Comparison of ENCODE assay signal across 1 cellular context in the genomic region with DNA sequence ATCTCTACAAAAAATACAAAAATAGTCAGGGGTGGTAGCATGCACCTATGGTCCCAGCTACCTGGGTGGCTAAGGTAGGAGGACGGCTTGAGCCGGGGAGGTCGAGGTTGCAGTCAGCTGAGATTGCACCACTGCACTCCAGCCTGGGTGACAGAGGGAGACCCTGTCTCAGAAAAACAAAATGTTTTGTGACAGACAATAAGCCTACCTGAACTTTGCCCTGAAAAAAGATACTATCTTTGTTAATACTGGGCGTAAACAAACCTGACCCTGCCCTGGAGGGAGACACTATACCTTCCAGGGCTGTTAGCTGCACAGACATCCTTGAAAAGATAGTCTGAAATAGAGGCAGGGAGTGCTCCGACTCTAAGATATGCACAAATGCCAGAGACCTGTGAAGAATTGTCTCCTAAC.
TF ChIP-seq lines count a peak whose summit lies in the region.

No MANE protein-coding gene starts in this region.

TF ChIP-seq in HepG2, 621 proteins besides CTCF, POLR2A, EP300 and RAD21 (continued from another document and continues in another):
- TF ChIP-seq TBL1XR1 (IDR thresholded peaks at IDR 0.05; ENCODE audit: borderline replicate concordance, low read length, partially characterized antibody) = no peak
- no peak for TF ChIP-seq NFAT5 (CRISPR knock-in tag; IDR thresholded peaks at IDR 0.05)
- TF ChIP-seq ZC3H13 (CRISPR knock-in tag; IDR thresholded peaks at IDR 0.05) = no peak
- no peak for TF ChIP-seq CCAR2 (optimal IDR thresholded peaks at IDR 0.05; ENCODE audit: low read depth, low read length)
- no peak for TF ChIP-seq E2F2 (CRISPR knock-in tag; IDR thresholded peaks at IDR 0.05; ENCODE audit: borderline replicate concordance)
- no peak for TF ChIP-seq ARNTL (CRISPR knock-in tag; IDR thresholded peaks at IDR 0.05)
- TF ChIP-seq, protein P1, sequence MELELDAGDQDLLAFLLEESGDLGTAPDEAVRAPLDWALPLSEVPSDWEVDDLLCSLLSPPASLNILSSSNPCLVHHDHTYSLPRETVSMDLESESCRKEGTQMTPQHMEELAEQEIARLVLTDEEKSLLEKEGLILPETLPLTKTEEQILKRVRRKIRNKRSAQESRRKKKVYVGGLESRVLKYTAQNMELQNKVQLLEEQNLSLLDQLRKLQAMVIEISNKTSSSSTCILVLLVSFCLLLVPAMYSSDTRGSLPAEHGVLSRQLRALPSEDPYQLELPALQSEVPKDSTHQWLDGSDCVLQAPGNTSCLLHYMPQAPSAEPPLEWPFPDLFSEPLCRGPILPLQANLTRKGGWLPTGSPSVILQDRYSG (CRISPR knock-in tag; IDR thresholded peaks at IDR 0.05) = no peak
- TF ChIP-seq NFRKB (IDR thresholded peaks at IDR 0.05) = no peak
- TF ChIP-seq, protein P2, sequence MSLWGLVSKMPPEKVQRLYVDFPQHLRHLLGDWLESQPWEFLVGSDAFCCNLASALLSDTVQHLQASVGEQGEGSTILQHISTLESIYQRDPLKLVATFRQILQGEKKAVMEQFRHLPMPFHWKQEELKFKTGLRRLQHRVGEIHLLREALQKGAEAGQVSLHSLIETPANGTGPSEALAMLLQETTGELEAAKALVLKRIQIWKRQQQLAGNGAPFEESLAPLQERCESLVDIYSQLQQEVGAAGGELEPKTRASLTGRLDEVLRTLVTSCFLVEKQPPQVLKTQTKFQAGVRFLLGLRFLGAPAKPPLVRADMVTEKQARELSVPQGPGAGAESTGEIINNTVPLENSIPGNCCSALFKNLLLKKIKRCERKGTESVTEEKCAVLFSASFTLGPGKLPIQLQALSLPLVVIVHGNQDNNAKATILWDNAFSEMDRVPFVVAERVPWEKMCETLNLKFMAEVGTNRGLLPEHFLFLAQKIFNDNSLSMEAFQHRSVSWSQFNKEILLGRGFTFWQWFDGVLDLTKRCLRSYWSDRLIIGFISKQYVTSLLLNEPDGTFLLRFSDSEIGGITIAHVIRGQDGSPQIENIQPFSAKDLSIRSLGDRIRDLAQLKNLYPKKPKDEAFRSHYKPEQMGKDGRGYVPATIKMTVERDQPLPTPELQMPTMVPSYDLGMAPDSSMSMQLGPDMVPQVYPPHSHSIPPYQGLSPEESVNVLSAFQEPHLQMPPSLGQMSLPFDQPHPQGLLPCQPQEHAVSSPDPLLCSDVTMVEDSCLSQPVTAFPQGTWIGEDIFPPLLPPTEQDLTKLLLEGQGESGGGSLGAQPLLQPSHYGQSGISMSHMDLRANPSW (CRISPR knock-in tag; IDR thresholded peaks at IDR 0.05; ENCODE audit: borderline replicate concordance) = no peak; the same call in 1 of the 2 replicates
- peak; percentile 42; the same call in 1 of the 2 replicates for TF ChIP-seq REPIN1 (CRISPR knock-in tag; IDR thresholded peaks at IDR 0.05; ENCODE audit: borderline replicate concordance, low read depth)
- TF ChIP-seq, protein P3, sequence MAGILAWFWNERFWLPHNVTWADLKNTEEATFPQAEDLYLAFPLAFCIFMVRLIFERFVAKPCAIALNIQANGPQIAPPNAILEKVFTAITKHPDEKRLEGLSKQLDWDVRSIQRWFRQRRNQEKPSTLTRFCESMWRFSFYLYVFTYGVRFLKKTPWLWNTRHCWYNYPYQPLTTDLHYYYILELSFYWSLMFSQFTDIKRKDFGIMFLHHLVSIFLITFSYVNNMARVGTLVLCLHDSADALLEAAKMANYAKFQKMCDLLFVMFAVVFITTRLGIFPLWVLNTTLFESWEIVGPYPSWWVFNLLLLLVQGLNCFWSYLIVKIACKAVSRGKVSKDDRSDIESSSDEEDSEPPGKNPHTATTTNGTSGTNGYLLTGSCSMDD (CRISPR knock-in tag; IDR thresholded peaks at IDR 0.05) = no peak
- peak; percentile 78; the same call in 1 of the 2 replicates for TF ChIP-seq MEF2D (CRISPR knock-in tag; IDR thresholded peaks at IDR 0.05)
- TF ChIP-seq ARNT (IDR thresholded peaks at IDR 0.05) = no peak
- TF ChIP-seq, protein P4, sequence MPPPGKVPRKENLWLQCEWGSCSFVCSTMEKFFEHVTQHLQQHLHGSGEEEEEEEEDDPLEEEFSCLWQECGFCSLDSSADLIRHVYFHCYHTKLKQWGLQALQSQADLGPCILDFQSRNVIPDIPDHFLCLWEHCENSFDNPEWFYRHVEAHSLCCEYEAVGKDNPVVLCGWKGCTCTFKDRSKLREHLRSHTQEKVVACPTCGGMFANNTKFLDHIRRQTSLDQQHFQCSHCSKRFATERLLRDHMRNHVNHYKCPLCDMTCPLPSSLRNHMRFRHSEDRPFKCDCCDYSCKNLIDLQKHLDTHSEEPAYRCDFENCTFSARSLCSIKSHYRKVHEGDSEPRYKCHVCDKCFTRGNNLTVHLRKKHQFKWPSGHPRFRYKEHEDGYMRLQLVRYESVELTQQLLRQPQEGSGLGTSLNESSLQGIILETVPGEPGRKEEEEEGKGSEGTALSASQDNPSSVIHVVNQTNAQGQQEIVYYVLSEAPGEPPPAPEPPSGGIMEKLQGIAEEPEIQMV (CRISPR knock-in tag; IDR thresholded peaks at IDR 0.05; ENCODE audit: low read depth) = no peak
- TF ChIP-seq ZSCAN31 (CRISPR knock-in tag; IDR thresholded peaks at IDR 0.05; ENCODE audit: low read depth) = no peak
- TF ChIP-seq HNRNPUL1 (IDR thresholded peaks at IDR 0.05; ENCODE audit: low read depth, low read length) = no peak
- no peak for TF ChIP-seq NKX3-1 (CRISPR knock-in tag; IDR thresholded peaks at IDR 0.05)
- no peak for TF ChIP-seq DNMT3B (CRISPR knock-in tag; conservative IDR thresholded peaks at IDR 0.05)
- TF ChIP-seq ASH2L (IDR thresholded peaks at IDR 0.05; ENCODE audit: insufficient read length, low read depth, low read length) = no peak
- TF ChIP-seq SMAD3 (CRISPR knock-in tag; IDR thresholded peaks at IDR 0.05) = no peak
- 0 out of 2 replicates have a peak, but pooled peaks have one; percentile 49 for TF ChIP-seq ZNF503 (CRISPR knock-in tag; IDR thresholded peaks at IDR 0.05)
- peak; percentile 93 for TF ChIP-seq NR2F6 (IDR thresholded peaks at IDR 0.05)
- peak; percentile 92 for TF ChIP-seq NR2F6 (CRISPR knock-in tag; IDR thresholded peaks at IDR 0.05)
- 0 out of 2 replicates have a peak, but pooled peaks have one; percentile 53 for TF ChIP-seq IRF2 (CRISPR knock-in tag; IDR thresholded peaks at IDR 0.05)
- TF ChIP-seq TSC22D2 (CRISPR knock-in tag; IDR thresholded peaks at IDR 0.05; ENCODE audit: borderline replicate concordance) = no peak
- peak; percentile 87; the same call in 1 of the 2 replicates for TF ChIP-seq FOXJ3 (CRISPR knock-in tag; IDR thresholded peaks at IDR 0.05; ENCODE audit: borderline replicate concordance)
- TF ChIP-seq FOXC1 (CRISPR knock-in tag; IDR thresholded peaks at IDR 0.05; ENCODE audit: borderline replicate concordance) = no peak
- no peak for TF ChIP-seq CENPX (CRISPR knock-in tag; IDR thresholded peaks at IDR 0.05)
- TF ChIP-seq ELF1 (CRISPR knock-in tag; IDR thresholded peaks at IDR 0.05) = no peak
- TF ChIP-seq EZH2 (conservative IDR thresholded peaks at IDR 0.05; ENCODE audit: low read depth, low read length) = no peak
- no peak for TF ChIP-seq ZNF878 (CRISPR knock-in tag; IDR thresholded peaks at IDR 0.05)
- TF ChIP-seq ZGPAT (CRISPR knock-in tag; IDR thresholded peaks at IDR 0.05) = peak; percentile 75
- no peak for TF ChIP-seq ZFP1 (CRISPR knock-in tag; IDR thresholded peaks at IDR 0.05)
- TF ChIP-seq TAF1 (CRISPR knock-in tag; IDR thresholded peaks at IDR 0.05) = no peak
- no peak for TF ChIP-seq ZNF143 (CRISPR knock-in tag; IDR thresholded peaks at IDR 0.05)
- no peak for TF ChIP-seq MBNL3 (CRISPR knock-in tag; conservative IDR thresholded peaks at IDR 0.05)
- no peak for TF ChIP-seq KLF9 (CRISPR knock-in tag; IDR thresholded peaks at IDR 0.05; ENCODE audit: low read depth)
- no peak for TF ChIP-seq ZFY (CRISPR knock-in tag; IDR thresholded peaks at IDR 0.05)
- no peak for TF ChIP-seq ZNF20 (CRISPR knock-in tag; IDR thresholded peaks at IDR 0.05)
- no peak for TF ChIP-seq HDAC6 (IDR thresholded peaks at IDR 0.05; ENCODE audit: low read depth, low read length)
- no peak for TF ChIP-seq ZNF768 (CRISPR knock-in tag; IDR thresholded peaks at IDR 0.05)
- TF ChIP-seq ZNF788 (CRISPR knock-in tag; IDR thresholded peaks at IDR 0.05; ENCODE audit: borderline replicate concordance) = peak; percentile 52; the same call in 1 of the 2 replicates
- peak; percentile 92 for TF ChIP-seq ZBTB7A (CRISPR knock-in tag; IDR thresholded peaks at IDR 0.05)
- TF ChIP-seq ZBTB26 (CRISPR knock-in tag; IDR thresholded peaks at IDR 0.05; ENCODE audit: borderline replicate concordance) = no peak
- TF ChIP-seq, protein P5, sequence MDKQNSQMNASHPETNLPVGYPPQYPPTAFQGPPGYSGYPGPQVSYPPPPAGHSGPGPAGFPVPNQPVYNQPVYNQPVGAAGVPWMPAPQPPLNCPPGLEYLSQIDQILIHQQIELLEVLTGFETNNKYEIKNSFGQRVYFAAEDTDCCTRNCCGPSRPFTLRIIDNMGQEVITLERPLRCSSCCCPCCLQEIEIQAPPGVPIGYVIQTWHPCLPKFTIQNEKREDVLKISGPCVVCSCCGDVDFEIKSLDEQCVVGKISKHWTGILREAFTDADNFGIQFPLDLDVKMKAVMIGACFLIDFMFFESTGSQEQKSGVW (CRISPR knock-in tag; IDR thresholded peaks at IDR 0.05; ENCODE audit: borderline replicate concordance) = no peak
- TF ChIP-seq, protein P6, sequence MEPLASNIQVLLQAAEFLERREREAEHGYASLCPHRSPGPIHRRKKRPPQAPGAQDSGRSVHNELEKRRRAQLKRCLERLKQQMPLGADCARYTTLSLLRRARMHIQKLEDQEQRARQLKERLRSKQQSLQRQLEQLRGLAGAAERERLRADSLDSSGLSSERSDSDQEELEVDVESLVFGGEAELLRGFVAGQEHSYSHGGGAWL (CRISPR knock-in tag; IDR thresholded peaks at IDR 0.05) = no peak
